ENCODE assay signal across 2 cellular contexts in genomic region chr22:23180893-23181762, GRCh38.
TF ChIP-seq lines count a peak whose summit lies in the region.

No MANE protein-coding gene starts in this region.

TF ChIP-seq in SK-N-SH, 30 proteins besides CTCF, POLR2A, EP300 and RAD21 (continued from another document):
- TF ChIP-seq, protein P1, sequence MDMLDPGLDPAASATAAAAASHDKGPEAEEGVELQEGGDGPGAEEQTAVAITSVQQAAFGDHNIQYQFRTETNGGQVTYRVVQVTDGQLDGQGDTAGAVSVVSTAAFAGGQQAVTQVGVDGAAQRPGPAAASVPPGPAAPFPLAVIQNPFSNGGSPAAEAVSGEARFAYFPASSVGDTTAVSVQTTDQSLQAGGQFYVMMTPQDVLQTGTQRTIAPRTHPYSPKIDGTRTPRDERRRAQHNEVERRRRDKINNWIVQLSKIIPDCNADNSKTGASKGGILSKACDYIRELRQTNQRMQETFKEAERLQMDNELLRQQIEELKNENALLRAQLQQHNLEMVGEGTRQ (IDR thresholded peaks at IDR 0.05; ENCODE audit: borderline replicate concordance, low read depth, low read length): no peak
- no peak for TF ChIP-seq NFIC (IDR thresholded peaks at IDR 0.05; ENCODE audit: borderline replicate concordance)
- no peak for TF ChIP-seq MEF2A (IDR thresholded peaks at IDR 0.05; ENCODE audit: borderline replicate concordance, low read depth)
- 0 out of 2 replicates have a peak, but pooled peaks have one; percentile 4 for TF ChIP-seq NRF1 (IDR thresholded peaks at IDR 0.05; ENCODE audit: low read depth, low read length)
- TF ChIP-seq FOXJ3 (CRISPR knock-in tag; IDR thresholded peaks at IDR 0.05): no peak
- no peak for TF ChIP-seq RFX5 (IDR thresholded peaks at IDR 0.05; ENCODE audit: low read length)
- peak; percentile 15; the same call in 1 of the 2 replicates for TF ChIP-seq MXI1 (IDR thresholded peaks at IDR 0.05; ENCODE audit: low read depth, low read length)
- no peak for TF ChIP-seq FOSL2 (IDR thresholded peaks at IDR 0.05; ENCODE audit: borderline replicate concordance, low read depth)
- TF ChIP-seq CHD2 (IDR thresholded peaks at IDR 0.05; ENCODE audit: low read length, partially characterized antibody): no peak

TF ChIP-seq in SK-N-SH treated with all-trans-retinoic acid at 6 μM for 48 hours, 23 proteins besides CTCF, POLR2A, EP300 and RAD21 (continued from another document):
- TF ChIP-seq CSRNP3 (CRISPR knock-in tag; IDR thresholded peaks at IDR 0.05): no peak
- no peak for TF ChIP-seq ESRRG (CRISPR knock-in tag; IDR thresholded peaks at IDR 0.05)
- TF ChIP-seq ISL1 (CRISPR knock-in tag; IDR thresholded peaks at IDR 0.05): no peak
- TF ChIP-seq BACH2 (CRISPR knock-in tag; IDR thresholded peaks at IDR 0.05; ENCODE audit: borderline replicate concordance): no peak
- no peak for TF ChIP-seq TSHZ2 (CRISPR knock-in tag; IDR thresholded peaks at IDR 0.05)
- TF ChIP-seq, protein P2, sequence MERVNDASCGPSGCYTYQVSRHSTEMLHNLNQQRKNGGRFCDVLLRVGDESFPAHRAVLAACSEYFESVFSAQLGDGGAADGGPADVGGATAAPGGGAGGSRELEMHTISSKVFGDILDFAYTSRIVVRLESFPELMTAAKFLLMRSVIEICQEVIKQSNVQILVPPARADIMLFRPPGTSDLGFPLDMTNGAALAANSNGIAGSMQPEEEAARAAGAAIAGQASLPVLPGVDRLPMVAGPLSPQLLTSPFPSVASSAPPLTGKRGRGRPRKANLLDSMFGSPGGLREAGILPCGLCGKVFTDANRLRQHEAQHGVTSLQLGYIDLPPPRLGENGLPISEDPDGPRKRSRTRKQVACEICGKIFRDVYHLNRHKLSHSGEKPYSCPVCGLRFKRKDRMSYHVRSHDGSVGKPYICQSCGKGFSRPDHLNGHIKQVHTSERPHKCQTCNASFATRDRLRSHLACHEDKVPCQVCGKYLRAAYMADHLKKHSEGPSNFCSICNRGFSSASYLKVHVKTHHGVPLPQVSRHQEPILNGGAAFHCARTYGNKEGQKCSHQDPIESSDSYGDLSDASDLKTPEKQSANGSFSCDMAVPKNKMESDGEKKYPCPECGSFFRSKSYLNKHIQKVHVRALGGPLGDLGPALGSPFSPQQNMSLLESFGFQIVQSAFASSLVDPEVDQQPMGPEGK (CRISPR knock-in tag; IDR thresholded peaks at IDR 0.05; ENCODE audit: borderline replicate concordance): no peak
- TF ChIP-seq RARB (CRISPR knock-in tag; IDR thresholded peaks at IDR 0.05): no peak
- TF ChIP-seq ZFP3 (CRISPR knock-in tag; IDR thresholded peaks at IDR 0.05): no peak
- no peak for TF ChIP-seq ZFP30 (CRISPR knock-in tag; IDR thresholded peaks at IDR 0.05)
